Comparison of ENCODE assay signal across 19 cellular contexts in genomic region chr6:161305860-161306259, GRCh38. TPM values are rescaled to one million over a fixed set of nuclear protein-coding genes. Genes with fewer than 3 reads are reported as not detected.
A peak's percentile ranks its signal among the peaks of the same experiment; 100 is the strongest.
DNase-seq lines count a peak whose midpoint lies in the region; ATAC-seq and TF ChIP-seq lines count a peak whose summit lies in the region.
"Had no signal": no experiment of that assay in that cellular context is flagged by ENCODE, and none has a peak within 500 bp of the region (broad histone marks: within the 10 kb centered on the region; RNA-seq: fewer than 3 reads in every experiment).

No MANE protein-coding gene starts in this region.

- intact Hi-C loops in head of caudate nucleus (cut with DNase I) = no loop called here

- peaks cover 2% of the 10 kb centered on the region for H3K4me1 ChIP-seq in suprapubic skin
- H3K4me1 ChIP-seq: BLaER1, Caco-2 had no signal

- DNase-seq in caudate nucleus (lab: John Stamatoyannopoulos, UW) = peak in 18 of 61 donors; percentile 2 to 52 (median 18)
- peak in 24 of 42 donors; percentile 7 to 66 (median 40) for DNase-seq in head of caudate nucleus
- peak; percentile 20 for DNase-seq in pons (ENCODE audit: low spot score)
- DNase-seq in SHP77 (lab: John Stamatoyannopoulos, UW) = no peak
- DNase-seq in T-helper 17 cell = no peak
- no peak for DNase-seq in suprapubic skin (ENCODE audit: low spot score in 2 of 2)
- no peak for DNase-seq in NCI-H2081 (lab: John Stamatoyannopoulos, UW)
- DNase-seq: Caco-2; CD4-positive, CD25-positive, alpha-beta regulatory T cell; CD8-positive, alpha-beta T cell; DMS153; DND-41; GM23248; H7 had no signal

- no peak for TF ChIP-seq CTCF in suprapubic skin (IDR thresholded peaks at IDR 0.05)

- no peak for TF ChIP-seq POLR2A in suprapubic skin (IDR thresholded peaks at IDR 0.05)

- no peak for TF ChIP-seq EP300 in suprapubic skin (IDR thresholded peaks at IDR 0.05)

- peaks cover 4% of the 10 kb centered on the region for H3K4me1 Mint-ChIP-seq in T-helper 17 cell
- H3K4me1 Mint-ChIP-seq: B cell had no signal

- H3K36me3 Mint-ChIP-seq in T-helper 17 cell (ENCODE audit: low read depth) = peaks cover 2% of the 10 kb centered on the region
- H3K36me3 Mint-ChIP-seq: CD4-positive, CD25-positive, alpha-beta regulatory T cell; CD8-positive, alpha-beta T cell had no signal

- H3K27me3 ChIP-seq in suprapubic skin = no peaks in the 10 kb centered on the region
- H3K27me3 ChIP-seq: BLaER1 had no signal

- no peak for ATAC-seq in T-helper 17 cell
- ATAC-seq: CD8-positive, alpha-beta T cell; GM12878; HCT116 had no signal

- no peak overlapping the region for H3K4me3 Mint-ChIP-seq in T-helper 17 cell
- H3K4me3 Mint-ChIP-seq: B cell; CD4-positive, CD25-positive, alpha-beta regulatory T cell; CD8-positive, alpha-beta T cell had no signal

- H3K27ac Mint-ChIP-seq in T-helper 17 cell = no peak overlapping the region
- H3K27ac Mint-ChIP-seq: B cell; CD8-positive, alpha-beta T cell had no signal

- H3K36me3 ChIP-seq in suprapubic skin = no peaks in the 10 kb centered on the region
- H3K36me3 ChIP-seq: BLaER1 had no signal

- no peaks in the 10 kb centered on the region for H3K9me3 ChIP-seq in T-helper 17 cell (ENCODE audit: control insufficient read depth, low read length, poor library complexity, severe bottlenecking)
- no peaks in the 10 kb centered on the region for H3K9me3 ChIP-seq in suprapubic skin
- H3K9me3 ChIP-seq: BLaER1, Caco-2 had no signal

- peaks cover 24% of the 10 kb centered on the region for H3K27me3 Mint-ChIP-seq in T-helper 17 cell
- H3K27me3 Mint-ChIP-seq: CD4-positive, CD25-positive, alpha-beta regulatory T cell had no signal

- WGBS in suprapubic skin = 82% methylated on average over 4 of the region's 4 CpGs

- H3K27ac ChIP-seq in caudate nucleus (ENCODE audit: low read depth, low read length) (peak overlapping the region; percentile 8), suprapubic skin (no peak overlapping the region)
- H3K27ac ChIP-seq: BLaER1, C4-2B, GM23248 had no signal

- no peak overlapping the region for H3K4me3 ChIP-seq in suprapubic skin
- H3K4me3 ChIP-seq: BLaER1, GM12878, GM23248 had no signal

RNA-seq across cellular contexts. Expression of gene AGPAT4, which starts 32.0 kb away (rescaled TPM):
- total RNA-seq in T-helper 17 cell (10 to 100 TPM; 15.9 to 19.2 TPM), suprapubic skin (1 to 10 TPM; 1.1 to 4.1 (median 2.9) TPM)

Comparison
In these comparisons a context has a peak if more than half of its experiments do, and no peak if none do; other contexts are left out.
1. DNase-seq: peak in head of caudate nucleus (24 of 42) and pons (single experiment); none in SHP77 (0 of 2), T-helper 17 cell (0 of 3), suprapubic skin (0 of 2) and NCI-H2081 (0 of 2).